ENCODE assay signal across 23 cellular contexts in genomic region chr16:48330133-48330846, GRCh38. TPM values are rescaled to one million over a fixed set of nuclear protein-coding genes. Genes with fewer than 3 reads are reported as not detected.
DNase-seq lines count a peak whose midpoint lies in the region; ATAC-seq and TF ChIP-seq lines count a peak whose summit lies in the region.
"Had no signal": no experiment of that assay in that cellular context is flagged by ENCODE, and none has a peak within 500 bp of the region (broad histone marks: within the 10 kb centered on the region; RNA-seq: fewer than 3 reads in every experiment).

No MANE protein-coding gene starts in this region.

- no peaks in the 10 kb centered on the region for H3K4me1 ChIP-seq in mucosa of descending colon (ENCODE audit: low read depth)
- H3K4me1 ChIP-seq: vagina had no signal

- no peaks in the 10 kb centered on the region for H3K36me3 ChIP-seq in mucosa of descending colon (ENCODE audit: low read depth)

- no peak for ATAC-seq in mucosa of descending colon
- no peak for ATAC-seq in GM19397 (IDR thresholded peaks at IDR 0.05; ENCODE audit: unreplicated experiment)
- ATAC-seq: activated CD4-positive, CD25-positive, alpha-beta regulatory T cell treated with anti-CD3 and anti-CD28 coated beads, Interleukin-2, amount 50 U/mL, for 24 hours; activated CD8-positive, alpha-beta memory T cell treated with anti-CD3 and anti-CD28 coated beads, Interleukin-2, amount 10 ng/mL, durations not matched to agents 7 days and 5 days; GM12878 had no signal

- no peaks in the 10 kb centered on the region for H3K9me3 ChIP-seq in mucosa of descending colon
- H3K9me3 ChIP-seq: suprapubic skin, vagina had no signal

- H3K27ac Mint-ChIP-seq in brain = peak overlapping the region in 4 of 5 experiments; percentile 2 to 65 (median 31)
- H3K27ac Mint-ChIP-seq: activated CD8-positive, alpha-beta memory T cell treated with anti-CD3 and anti-CD28 coated beads, Interleukin-2, amount 10 ng/mL, durations not matched to agents 7 days and 5 days; nephron had no signal

- H3K4me3 Mint-ChIP-seq in brain = no peak overlapping the region
- H3K4me3 Mint-ChIP-seq: activated CD8-positive, alpha-beta memory T cell treated with anti-CD3 and anti-CD28 coated beads, Interleukin-2, amount 10 ng/mL, durations not matched to agents 7 days and 5 days; memory B cell; nephron had no signal

- H3K9me3 Mint-ChIP-seq in brain = no peaks in the 10 kb centered on the region
- H3K9me3 Mint-ChIP-seq: memory B cell, nephron had no signal

- TF ChIP-seq CTCF in brain (conservative IDR thresholded peaks at IDR 0.05) (no peak), mucosa of descending colon (IDR thresholded peaks at IDR 0.05) (no peak)

- peaks cover 68% of the 10 kb centered on the region for H3K36me3 Mint-ChIP-seq in brain

- H3K27me3 ChIP-seq in layer of hippocampus (ENCODE audit: control insufficient read depth, insufficient read depth, low read length) = no peaks in the 10 kb centered on the region
- H3K27me3 ChIP-seq: SJSA1, suprapubic skin, vagina had no signal

- H3K27me3 Mint-ChIP-seq in brain = no peaks in the 10 kb centered on the region
- H3K27me3 Mint-ChIP-seq: activated CD8-positive, alpha-beta memory T cell treated with anti-CD3 and anti-CD28 coated beads, Interleukin-2, amount 10 ng/mL, durations not matched to agents 7 days and 5 days; memory B cell had no signal

- intact Hi-C loops in mucosa of descending colon (cut with DNase I, micrococcal nuclease) = no loop called here

- H3K4me3 ChIP-seq in mucosa of descending colon = no peak overlapping the region
- H3K4me3 ChIP-seq: GM12878, PC-9, SJSA1, suprapubic skin, vagina had no signal

- H3K4me1 Mint-ChIP-seq in brain = peaks cover 12% of the 10 kb centered on the region
- H3K4me1 Mint-ChIP-seq: activated CD8-positive, alpha-beta memory T cell treated with anti-CD3 and anti-CD28 coated beads, Interleukin-2, amount 10 ng/mL, durations not matched to agents 7 days and 5 days; nephron had no signal

- peak; percentile 52 for DNase-seq in AG20443 (ENCODE audit: low spot score)
- DNase-seq in GM03348 (ENCODE audit: low spot score) = peak; percentile 19
- DNase-seq in CD1c-positive myeloid dendritic cell (ENCODE audit: extremely low spot score) = no peak
- no peak for DNase-seq in mucosa of descending colon
- no peak for DNase-seq in glomerular visceral epithelial cell (ENCODE audit: extremely low spot score)
- DNase-seq: activated CD8-positive, alpha-beta memory T cell treated with anti-CD3 and anti-CD28 coated beads, Interleukin-2, amount 10 ng/mL, durations not matched to agents 7 days and 5 days; activated gamma-delta T cell; GDM1; KG1; NCI-H748 treated with DMSO at 0.1 percent for 48 hours; PC-9; small intestine; stimulated activated CD4-positive, alpha-beta T cell treated with anti-CD3 and anti-CD28 coated beads, Interleukin-4, amount 100 ng/mL, for 4 hours had no signal

- peak overlapping the region; percentile 23 for H3K27ac ChIP-seq in layer of hippocampus (ENCODE audit: low read depth, low read length)
- H3K27ac ChIP-seq: PC-9, SJSA1, suprapubic skin, vagina had no signal

RNA-seq across cellular contexts. Expression of gene SIAH1, which starts 54.9 kb away (rescaled TPM):
- polyA plus RNA-seq in brain (ENCODE audit: insufficient read depth, low read depth, low replicate concordance) = 22.3 TPM
- 10 to 100 TPM; 26.8 to 36.2 (median 27.1) TPM for total RNA-seq in mucosa of descending colon

Comparison
In these comparisons a context has a peak if more than half of its experiments do, and no peak if none do; other contexts are left out.
1. DNase-seq: peak in AG20443 (single experiment) and GM03348 (single experiment); none in CD1c-positive myeloid dendritic cell (single experiment), mucosa of descending colon (0 of 3) and glomerular visceral epithelial cell (single experiment).